1 cellular context compared by ENCODE assay signal in the genomic region with DNA sequence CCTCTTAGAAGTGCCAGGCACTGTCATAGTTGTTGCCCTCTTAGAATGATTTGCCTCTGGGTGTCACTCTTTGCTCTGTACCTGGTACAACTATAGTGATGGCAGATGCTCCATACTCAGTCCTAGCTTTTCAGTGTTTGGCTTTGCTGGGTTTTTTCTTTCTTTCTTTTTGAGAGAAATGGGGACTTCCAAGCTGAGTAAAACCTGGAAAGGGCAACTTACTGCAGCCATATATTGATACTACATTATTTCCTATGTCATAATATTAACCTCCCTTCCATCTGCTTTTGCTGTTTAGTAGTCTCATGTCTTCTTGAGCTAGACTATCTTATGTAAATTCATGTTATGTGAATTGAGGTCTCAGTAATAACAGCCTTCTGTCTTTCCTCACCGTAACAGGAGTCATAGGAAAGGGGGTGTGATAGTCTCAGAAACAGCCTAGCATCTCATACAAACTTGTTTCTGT.
A peak's percentile ranks its signal among the peaks of the same experiment; 100 is the strongest.
TF ChIP-seq lines count a peak whose summit lies in the region.

No MANE protein-coding gene starts in this region.

TF ChIP-seq in GM12878, 131 proteins besides CTCF, POLR2A, EP300 and RAD21 (continued from another document and continues in another):
- TF ChIP-seq, protein P1, sequence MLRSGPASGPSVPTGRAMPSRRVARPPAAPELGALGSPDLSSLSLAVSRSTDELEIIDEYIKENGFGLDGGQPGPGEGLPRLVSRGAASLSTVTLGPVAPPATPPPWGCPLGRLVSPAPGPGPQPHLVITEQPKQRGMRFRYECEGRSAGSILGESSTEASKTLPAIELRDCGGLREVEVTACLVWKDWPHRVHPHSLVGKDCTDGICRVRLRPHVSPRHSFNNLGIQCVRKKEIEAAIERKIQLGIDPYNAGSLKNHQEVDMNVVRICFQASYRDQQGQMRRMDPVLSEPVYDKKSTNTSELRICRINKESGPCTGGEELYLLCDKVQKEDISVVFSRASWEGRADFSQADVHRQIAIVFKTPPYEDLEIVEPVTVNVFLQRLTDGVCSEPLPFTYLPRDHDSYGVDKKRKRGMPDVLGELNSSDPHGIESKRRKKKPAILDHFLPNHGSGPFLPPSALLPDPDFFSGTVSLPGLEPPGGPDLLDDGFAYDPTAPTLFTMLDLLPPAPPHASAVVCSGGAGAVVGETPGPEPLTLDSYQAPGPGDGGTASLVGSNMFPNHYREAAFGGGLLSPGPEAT (IDR thresholded peaks at IDR 0.05; ENCODE audit: low read depth) = no peak
- TF ChIP-seq SMAD5 (IDR thresholded peaks at IDR 0.05; ENCODE audit: low read depth) (no peak), KDM1A (IDR thresholded peaks at IDR 0.05; ENCODE audit: borderline replicate concordance) (no peak), POLR2AphosphoS2 (IDR thresholded peaks at IDR 0.05; ENCODE audit: low read depth, low read length) (no peak), TARDBP (IDR thresholded peaks at IDR 0.05; ENCODE audit: borderline replicate concordance) (no peak), PML (IDR thresholded peaks at IDR 0.05; ENCODE audit: low read length) (0 out of 2 replicates have a peak, but pooled peaks have one; percentile 46), SP1 (IDR thresholded peaks at IDR 0.05; ENCODE audit: low read depth, low read length) (no peak), SMARCA5 (IDR thresholded peaks at IDR 0.05) (no peak), EED (IDR thresholded peaks at IDR 0.05; ENCODE audit: low read depth) (peak; percentile 31; the same call in 1 of the 2 replicates), RUNX3 (IDR thresholded peaks at IDR 0.05; ENCODE audit: low read length) (peak; percentile 77), ZNF274 (IDR thresholded peaks at IDR 0.05; ENCODE audit: insufficient read depth, insufficient read length) (no peak), CREB1 (IDR thresholded peaks at IDR 0.05; ENCODE audit: low read depth) (no peak), CHD2 (IDR thresholded peaks at IDR 0.05; ENCODE audit: borderline replicate concordance, low read depth, low read length) (no peak), JUND (IDR thresholded peaks at IDR 0.05; ENCODE audit: low read depth, low read length) (no peak), KLF5 (IDR thresholded peaks at IDR 0.05; ENCODE audit: partially characterized antibody) (no peak), ETV6 (conservative IDR thresholded peaks at IDR 0.05 in 1 of 2, IDR thresholded peaks at IDR 0.05 in 1 of 2; ENCODE audit: borderline replicate concordance in 1 of 2, low read depth in 1 of 2) (no peak), MEF2A (IDR thresholded peaks at IDR 0.05; ENCODE audit: insufficient read depth, low read depth, low read length) (0 out of 2 replicates have a peak, but pooled peaks have one; percentile 57), TBL1XR1 (IDR thresholded peaks at IDR 0.05; ENCODE audit: low read depth, low read length) (no peak), PAX8 (IDR thresholded peaks at IDR 0.05) (no peak), MTA2 (IDR thresholded peaks at IDR 0.05; ENCODE audit: low read depth) (no peak), BACH1 (IDR thresholded peaks at IDR 0.05; ENCODE audit: borderline replicate concordance) (no peak), CEBPB (IDR thresholded peaks at IDR 0.05; ENCODE audit: borderline replicate concordance in 1 of 2, low read depth in 2 of 2, low read length in 2 of 2) (no peak), RFX5 (IDR thresholded peaks at IDR 0.05; ENCODE audit: low read depth, low read length) (no peak), MTA3 (IDR thresholded peaks at IDR 0.05; ENCODE audit: borderline replicate concordance, low read length) (no peak), RB1 (IDR thresholded peaks at IDR 0.05; ENCODE audit: borderline replicate concordance) (no peak), EGR1 (IDR thresholded peaks at IDR 0.05; ENCODE audit: borderline replicate concordance in 1 of 2, low read depth in 2 of 2, low read length in 2 of 2) (no peak), STAT3 (IDR thresholded peaks at IDR 0.05; ENCODE audit: low read depth, low read length) (no peak), POU2F2 (IDR thresholded peaks at IDR 0.05; ENCODE audit: borderline replicate concordance, low read depth, low read length) (no peak), ZNF384 (IDR thresholded peaks at IDR 0.05; ENCODE audit: borderline replicate concordance, low read depth, low read length) (no peak), ZNF24 (IDR thresholded peaks at IDR 0.05) (no peak)
- TF ChIP-seq, protein P2, sequence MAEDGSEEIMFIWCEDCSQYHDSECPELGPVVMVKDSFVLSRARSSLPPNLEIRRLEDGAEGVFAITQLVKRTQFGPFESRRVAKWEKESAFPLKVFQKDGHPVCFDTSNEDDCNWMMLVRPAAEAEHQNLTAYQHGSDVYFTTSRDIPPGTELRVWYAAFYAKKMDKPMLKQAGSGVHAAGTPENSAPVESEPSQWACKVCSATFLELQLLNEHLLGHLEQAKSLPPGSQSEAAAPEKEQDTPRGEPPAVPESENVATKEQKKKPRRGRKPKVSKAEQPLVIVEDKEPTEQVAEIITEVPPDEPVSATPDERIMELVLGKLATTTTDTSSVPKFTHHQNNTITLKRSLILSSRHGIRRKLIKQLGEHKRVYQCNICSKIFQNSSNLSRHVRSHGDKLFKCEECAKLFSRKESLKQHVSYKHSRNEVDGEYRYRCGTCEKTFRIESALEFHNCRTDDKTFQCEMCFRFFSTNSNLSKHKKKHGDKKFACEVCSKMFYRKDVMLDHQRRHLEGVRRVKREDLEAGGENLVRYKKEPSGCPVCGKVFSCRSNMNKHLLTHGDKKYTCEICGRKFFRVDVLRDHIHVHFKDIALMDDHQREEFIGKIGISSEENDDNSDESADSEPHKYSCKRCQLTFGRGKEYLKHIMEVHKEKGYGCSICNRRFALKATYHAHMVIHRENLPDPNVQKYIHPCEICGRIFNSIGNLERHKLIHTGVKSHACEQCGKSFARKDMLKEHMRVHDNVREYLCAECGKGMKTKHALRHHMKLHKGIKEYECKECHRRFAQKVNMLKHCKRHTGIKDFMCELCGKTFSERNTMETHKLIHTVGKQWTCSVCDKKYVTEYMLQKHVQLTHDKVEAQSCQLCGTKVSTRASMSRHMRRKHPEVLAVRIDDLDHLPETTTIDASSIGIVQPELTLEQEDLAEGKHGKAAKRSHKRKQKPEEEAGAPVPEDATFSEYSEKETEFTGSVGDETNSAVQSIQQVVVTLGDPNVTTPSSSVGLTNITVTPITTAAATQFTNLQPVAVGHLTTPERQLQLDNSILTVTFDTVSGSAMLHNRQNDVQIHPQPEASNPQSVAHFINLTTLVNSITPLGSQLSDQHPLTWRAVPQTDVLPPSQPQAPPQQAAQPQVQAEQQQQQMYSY (CRISPR knock-in tag; IDR thresholded peaks at IDR 0.05) = no peak
- TF ChIP-seq, protein P3, sequence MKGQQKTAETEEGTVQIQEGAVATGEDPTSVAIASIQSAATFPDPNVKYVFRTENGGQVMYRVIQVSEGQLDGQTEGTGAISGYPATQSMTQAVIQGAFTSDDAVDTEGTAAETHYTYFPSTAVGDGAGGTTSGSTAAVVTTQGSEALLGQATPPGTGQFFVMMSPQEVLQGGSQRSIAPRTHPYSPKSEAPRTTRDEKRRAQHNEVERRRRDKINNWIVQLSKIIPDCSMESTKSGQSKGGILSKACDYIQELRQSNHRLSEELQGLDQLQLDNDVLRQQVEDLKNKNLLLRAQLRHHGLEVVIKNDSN (IDR thresholded peaks at IDR 0.05; ENCODE audit: borderline replicate concordance, extremely low read length, insufficient read depth, low read depth, low read length) = no peak
- TF ChIP-seq, protein P4, sequence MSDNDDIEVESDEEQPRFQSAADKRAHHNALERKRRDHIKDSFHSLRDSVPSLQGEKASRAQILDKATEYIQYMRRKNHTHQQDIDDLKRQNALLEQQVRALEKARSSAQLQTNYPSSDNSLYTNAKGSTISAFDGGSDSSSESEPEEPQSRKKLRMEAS (IDR thresholded peaks at IDR 0.05; ENCODE audit: low read depth, low read length) = no peak
- TF ChIP-seq, protein P5, sequence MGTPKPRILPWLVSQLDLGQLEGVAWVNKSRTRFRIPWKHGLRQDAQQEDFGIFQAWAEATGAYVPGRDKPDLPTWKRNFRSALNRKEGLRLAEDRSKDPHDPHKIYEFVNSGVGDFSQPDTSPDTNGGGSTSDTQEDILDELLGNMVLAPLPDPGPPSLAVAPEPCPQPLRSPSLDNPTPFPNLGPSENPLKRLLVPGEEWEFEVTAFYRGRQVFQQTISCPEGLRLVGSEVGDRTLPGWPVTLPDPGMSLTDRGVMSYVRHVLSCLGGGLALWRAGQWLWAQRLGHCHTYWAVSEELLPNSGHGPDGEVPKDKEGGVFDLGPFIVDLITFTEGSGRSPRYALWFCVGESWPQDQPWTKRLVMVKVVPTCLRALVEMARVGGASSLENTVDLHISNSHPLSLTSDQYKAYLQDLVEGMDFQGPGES (IDR thresholded peaks at IDR 0.05) = no peak
- TF ChIP-seq, protein P6, sequence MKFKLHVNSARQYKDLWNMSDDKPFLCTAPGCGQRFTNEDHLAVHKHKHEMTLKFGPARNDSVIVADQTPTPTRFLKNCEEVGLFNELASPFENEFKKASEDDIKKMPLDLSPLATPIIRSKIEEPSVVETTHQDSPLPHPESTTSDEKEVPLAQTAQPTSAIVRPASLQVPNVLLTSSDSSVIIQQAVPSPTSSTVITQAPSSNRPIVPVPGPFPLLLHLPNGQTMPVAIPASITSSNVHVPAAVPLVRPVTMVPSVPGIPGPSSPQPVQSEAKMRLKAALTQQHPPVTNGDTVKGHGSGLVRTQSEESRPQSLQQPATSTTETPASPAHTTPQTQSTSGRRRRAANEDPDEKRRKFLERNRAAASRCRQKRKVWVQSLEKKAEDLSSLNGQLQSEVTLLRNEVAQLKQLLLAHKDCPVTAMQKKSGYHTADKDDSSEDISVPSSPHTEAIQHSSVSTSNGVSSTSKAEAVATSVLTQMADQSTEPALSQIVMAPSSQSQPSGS (IDR thresholded peaks at IDR 0.05; ENCODE audit: low read length) = peak; percentile 48; the same call in 1 of the 2 replicates
- TF ChIP-seq, protein P7, sequence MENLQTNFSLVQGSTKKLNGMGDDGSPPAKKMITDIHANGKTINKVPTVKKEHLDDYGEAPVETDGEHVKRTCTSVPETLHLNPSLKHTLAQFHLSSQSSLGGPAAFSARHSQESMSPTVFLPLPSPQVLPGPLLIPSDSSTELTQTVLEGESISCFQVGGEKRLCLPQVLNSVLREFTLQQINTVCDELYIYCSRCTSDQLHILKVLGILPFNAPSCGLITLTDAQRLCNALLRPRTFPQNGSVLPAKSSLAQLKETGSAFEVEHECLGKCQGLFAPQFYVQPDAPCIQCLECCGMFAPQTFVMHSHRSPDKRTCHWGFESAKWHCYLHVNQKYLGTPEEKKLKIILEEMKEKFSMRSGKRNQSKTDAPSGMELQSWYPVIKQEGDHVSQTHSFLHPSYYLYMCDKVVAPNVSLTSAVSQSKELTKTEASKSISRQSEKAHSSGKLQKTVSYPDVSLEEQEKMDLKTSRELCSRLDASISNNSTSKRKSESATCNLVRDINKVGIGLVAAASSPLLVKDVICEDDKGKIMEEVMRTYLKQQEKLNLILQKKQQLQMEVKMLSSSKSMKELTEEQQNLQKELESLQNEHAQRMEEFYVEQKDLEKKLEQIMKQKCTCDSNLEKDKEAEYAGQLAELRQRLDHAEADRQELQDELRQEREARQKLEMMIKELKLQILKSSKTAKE (IDR thresholded peaks at IDR 0.05; ENCODE audit: low read depth, poor library complexity, severe bottlenecking) = no peak
- TF ChIP-seq, protein P8, sequence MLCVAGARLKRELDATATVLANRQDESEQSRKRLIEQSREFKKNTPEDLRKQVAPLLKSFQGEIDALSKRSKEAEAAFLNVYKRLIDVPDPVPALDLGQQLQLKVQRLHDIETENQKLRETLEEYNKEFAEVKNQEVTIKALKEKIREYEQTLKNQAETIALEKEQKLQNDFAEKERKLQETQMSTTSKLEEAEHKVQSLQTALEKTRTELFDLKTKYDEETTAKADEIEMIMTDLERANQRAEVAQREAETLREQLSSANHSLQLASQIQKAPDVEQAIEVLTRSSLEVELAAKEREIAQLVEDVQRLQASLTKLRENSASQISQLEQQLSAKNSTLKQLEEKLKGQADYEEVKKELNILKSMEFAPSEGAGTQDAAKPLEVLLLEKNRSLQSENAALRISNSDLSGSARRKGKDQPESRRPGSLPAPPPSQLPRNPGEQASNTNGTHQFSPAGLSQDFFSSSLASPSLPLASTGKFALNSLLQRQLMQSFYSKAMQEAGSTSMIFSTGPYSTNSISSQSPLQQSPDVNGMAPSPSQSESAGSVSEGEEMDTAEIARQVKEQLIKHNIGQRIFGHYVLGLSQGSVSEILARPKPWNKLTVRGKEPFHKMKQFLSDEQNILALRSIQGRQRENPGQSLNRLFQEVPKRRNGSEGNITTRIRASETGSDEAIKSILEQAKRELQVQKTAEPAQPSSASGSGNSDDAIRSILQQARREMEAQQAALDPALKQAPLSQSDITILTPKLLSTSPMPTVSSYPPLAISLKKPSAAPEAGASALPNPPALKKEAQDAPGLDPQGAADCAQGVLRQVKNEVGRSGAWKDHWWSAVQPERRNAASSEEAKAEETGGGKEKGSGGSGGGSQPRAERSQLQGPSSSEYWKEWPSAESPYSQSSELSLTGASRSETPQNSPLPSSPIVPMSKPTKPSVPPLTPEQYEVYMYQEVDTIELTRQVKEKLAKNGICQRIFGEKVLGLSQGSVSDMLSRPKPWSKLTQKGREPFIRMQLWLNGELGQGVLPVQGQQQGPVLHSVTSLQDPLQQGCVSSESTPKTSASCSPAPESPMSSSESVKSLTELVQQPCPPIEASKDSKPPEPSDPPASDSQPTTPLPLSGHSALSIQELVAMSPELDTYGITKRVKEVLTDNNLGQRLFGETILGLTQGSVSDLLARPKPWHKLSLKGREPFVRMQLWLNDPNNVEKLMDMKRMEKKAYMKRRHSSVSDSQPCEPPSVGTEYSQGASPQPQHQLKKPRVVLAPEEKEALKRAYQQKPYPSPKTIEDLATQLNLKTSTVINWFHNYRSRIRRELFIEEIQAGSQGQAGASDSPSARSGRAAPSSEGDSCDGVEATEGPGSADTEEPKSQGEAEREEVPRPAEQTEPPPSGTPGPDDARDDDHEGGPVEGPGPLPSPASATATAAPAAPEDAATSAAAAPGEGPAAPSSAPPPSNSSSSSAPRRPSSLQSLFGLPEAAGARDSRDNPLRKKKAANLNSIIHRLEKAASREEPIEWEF (IDR thresholded peaks at IDR 0.05; ENCODE audit: insufficient replicate concordance, low read depth, low read length) = no peak
- TF ChIP-seq, protein P9, sequence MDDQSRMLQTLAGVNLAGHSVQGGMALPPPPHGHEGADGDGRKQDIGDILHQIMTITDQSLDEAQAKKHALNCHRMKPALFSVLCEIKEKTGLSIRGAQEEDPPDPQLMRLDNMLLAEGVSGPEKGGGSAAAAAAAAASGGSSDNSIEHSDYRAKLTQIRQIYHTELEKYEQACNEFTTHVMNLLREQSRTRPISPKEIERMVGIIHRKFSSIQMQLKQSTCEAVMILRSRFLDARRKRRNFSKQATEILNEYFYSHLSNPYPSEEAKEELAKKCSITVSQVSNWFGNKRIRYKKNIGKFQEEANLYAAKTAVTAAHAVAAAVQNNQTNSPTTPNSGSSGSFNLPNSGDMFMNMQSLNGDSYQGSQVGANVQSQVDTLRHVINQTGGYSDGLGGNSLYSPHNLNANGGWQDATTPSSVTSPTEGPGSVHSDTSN (IDR thresholded peaks at IDR 0.05; ENCODE audit: insufficient replicate concordance, low read depth, low read length) = no peak
- TF ChIP-seq, protein P10, sequence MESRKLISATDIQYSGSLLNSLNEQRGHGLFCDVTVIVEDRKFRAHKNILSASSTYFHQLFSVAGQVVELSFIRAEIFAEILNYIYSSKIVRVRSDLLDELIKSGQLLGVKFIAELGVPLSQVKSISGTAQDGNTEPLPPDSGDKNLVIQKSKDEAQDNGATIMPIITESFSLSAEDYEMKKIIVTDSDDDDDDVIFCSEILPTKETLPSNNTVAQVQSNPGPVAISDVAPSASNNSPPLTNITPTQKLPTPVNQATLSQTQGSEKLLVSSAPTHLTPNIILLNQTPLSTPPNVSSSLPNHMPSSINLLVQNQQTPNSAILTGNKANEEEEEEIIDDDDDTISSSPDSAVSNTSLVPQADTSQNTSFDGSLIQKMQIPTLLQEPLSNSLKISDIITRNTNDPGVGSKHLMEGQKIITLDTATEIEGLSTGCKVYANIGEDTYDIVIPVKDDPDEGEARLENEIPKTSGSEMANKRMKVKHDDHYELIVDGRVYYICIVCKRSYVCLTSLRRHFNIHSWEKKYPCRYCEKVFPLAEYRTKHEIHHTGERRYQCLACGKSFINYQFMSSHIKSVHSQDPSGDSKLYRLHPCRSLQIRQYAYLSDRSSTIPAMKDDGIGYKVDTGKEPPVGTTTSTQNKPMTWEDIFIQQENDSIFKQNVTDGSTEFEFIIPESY (IDR thresholded peaks at IDR 0.05) = no peak
